ENCODE assay signal across 8 cellular contexts in the genomic region with DNA sequence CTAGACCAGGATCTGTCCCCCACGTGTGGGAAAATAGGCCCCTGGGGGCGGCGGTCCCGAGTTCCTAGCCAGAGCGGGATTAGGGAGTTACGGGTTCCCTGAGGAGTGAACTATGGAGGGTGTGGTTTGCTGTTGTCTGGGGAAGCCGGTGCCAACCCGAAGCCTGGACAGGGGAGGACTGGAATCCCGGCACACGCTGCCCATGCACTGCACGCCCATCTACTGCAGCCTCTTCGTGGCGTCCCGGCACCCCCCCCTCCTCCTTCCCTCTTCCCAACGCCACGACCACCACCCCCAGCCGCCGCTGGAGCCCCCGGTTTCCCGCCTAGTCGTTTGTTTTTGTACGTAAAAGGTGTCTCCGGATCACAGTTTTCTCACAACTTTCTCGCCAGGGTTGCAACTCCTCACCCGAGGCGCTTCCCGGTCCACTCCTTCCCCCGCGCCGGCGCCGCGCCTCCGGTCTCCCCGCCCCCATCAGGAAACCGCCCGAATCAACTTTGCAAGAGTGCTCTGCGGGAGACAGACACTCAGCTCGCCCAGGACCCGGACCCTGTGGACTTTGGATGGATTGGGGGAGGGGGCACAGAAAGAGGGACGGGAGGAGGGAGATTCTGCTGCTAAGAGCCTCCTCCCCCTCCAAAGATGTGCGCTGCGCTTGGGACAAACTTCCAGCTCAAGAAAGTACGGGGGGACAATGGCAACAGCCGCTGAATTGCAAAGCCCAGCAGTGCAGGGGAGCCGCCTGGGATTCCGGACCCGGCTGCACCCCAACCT. TPM values are rescaled to one million over a fixed set of nuclear protein-coding genes. Genes with fewer than 3 reads are reported as not detected.
DNase-seq lines count a peak whose midpoint lies in the region; ATAC-seq and TF ChIP-seq lines count a peak whose summit lies in the region.

No MANE protein-coding gene starts in this region.

- H3K4me1 Mint-ChIP-seq in T-cell = peaks cover 70 to 81% (median 73%) of the 10 kb centered on the region in 3 donors

- H3K4me1 ChIP-seq in heart left ventricle (peaks cover 10 to 85% (median 65%) of the 10 kb centered on the region in 12 donors), iPS-18a (ENCODE audit: control insufficient read depth, low read depth, low read length) (peaks cover 42% of the 10 kb centered on the region), suprapubic skin (peaks cover 95% of the 10 kb centered on the region), sigmoid colon (peaks cover 0 to 84% (median 77%) of the 10 kb centered on the region in 4 donors)

- peak overlapping the region; percentile 39 to 75 (median 53) for H3K4me3 Mint-ChIP-seq in T-cell

- H3K27ac ChIP-seq in heart left ventricle (no peak overlapping the region), iPS-18a (ENCODE audit: low read length) (no peak overlapping the region), suprapubic skin (no peak overlapping the region), sigmoid colon (no peak overlapping the region)

- intact Hi-C loops in heart left ventricle (cut with DNase I) = no loop called here
- intact Hi-C loops in Right ventricle myocardium superior (cut with DNase I) = no loop called here
- intact Hi-C loops in sigmoid colon (cut with DNase I) = no loop called here

- DNase-seq in heart left ventricle (no peak), Right ventricle myocardium superior (no peak), T-cell (peak in 1 of 34 experiments; percentile 18), suprapubic skin (ENCODE audit: low spot score in 2 of 2) (no peak), cortex of kidney (lab: John Stamatoyannopoulos, UW) (no peak), sigmoid colon (no peak)

- TF ChIP-seq CTCF in heart left ventricle (IDR thresholded peaks at IDR 0.05) = no peak
- no peak for TF ChIP-seq CTCF in suprapubic skin (IDR thresholded peaks at IDR 0.05)
- TF ChIP-seq CTCF in sigmoid colon (IDR thresholded peaks at IDR 0.05) = no peak

- POLR2A ChIA-PET in T-cell (lab: Charles Lee) = no interaction called here

- H3K27me3 ChIP-seq in heart left ventricle (peaks cover 92 to 100% (median 100%) of the 10 kb centered on the region in 9 donors), iPS-18a (ENCODE audit: control insufficient read depth, insufficient read depth, low read length) (peaks cover 100% of the 10 kb centered on the region), suprapubic skin (peaks cover 100% of the 10 kb centered on the region), sigmoid colon (peaks cover 98 to 100% (median 100%) of the 10 kb centered on the region in 3 donors)

- no peak for ATAC-seq in heart left ventricle
- no peak for ATAC-seq in Right ventricle myocardium superior (ENCODE audit: poor library complexity)
- no peak for ATAC-seq in T-cell (replicated peaks in 1 of 4)
- no peak for ATAC-seq in HG02870 (IDR thresholded peaks at IDR 0.05; ENCODE audit: unreplicated experiment)

- 1 to 2% (median 2%) methylated on average over 47 to 48 of the region's 48 CpGs for WGBS in heart left ventricle, 4 donors
- WGBS in suprapubic skin = 2% methylated on average over 42 of the region's 48 CpGs
- 1 to 3% methylated on average over 48 of the region's 48 CpGs for WGBS in sigmoid colon, 2 donors

- peaks cover 70 to 93% of the 10 kb centered on the region in 2 donors for H3K27me3 Mint-ChIP-seq in T-cell

- TF ChIP-seq POLR2A in heart left ventricle (IDR thresholded peaks at IDR 0.05) (no peak), suprapubic skin (IDR thresholded peaks at IDR 0.05) (no peak), sigmoid colon (IDR thresholded peaks at IDR 0.05) (no peak)

- CTCF ChIA-PET in T-cell (lab: Charles Lee) = no interaction called here

- no peak overlapping the region for H3K9ac ChIP-seq in iPS-18a (ENCODE audit: low read length)

- H3K4me3 ChIP-seq in heart left ventricle (peak overlapping the region in 10 of 12 donors; percentile 7 to 42 (median 23)), iPS-18a (ENCODE audit: low read length) (peak overlapping the region; percentile 64), suprapubic skin (peak overlapping the region; percentile 20), sigmoid colon (peak overlapping the region in 1 of 4 donors; percentile 10)

- H3K36me3 ChIP-seq in heart left ventricle (no peaks in the 10 kb centered on the region), iPS-18a (ENCODE audit: control insufficient read depth, low read depth, low read length) (no peaks in the 10 kb centered on the region), suprapubic skin (no peaks in the 10 kb centered on the region), sigmoid colon (no peaks in the 10 kb centered on the region)

- H3K9me3 ChIP-seq in heart left ventricle (no peaks in the 10 kb centered on the region), iPS-18a (ENCODE audit: control insufficient read depth, low read depth, low read length) (no peaks in the 10 kb centered on the region), suprapubic skin (no peaks in the 10 kb centered on the region), sigmoid colon (no peaks in the 10 kb centered on the region)

- TF ChIP-seq EP300 in suprapubic skin (IDR thresholded peaks at IDR 0.05) = no peak
- no peak for TF ChIP-seq EP300 in sigmoid colon (IDR thresholded peaks at IDR 0.05)

- H3K9me3 Mint-ChIP-seq in T-cell = no peaks in the 10 kb centered on the region

- no peaks in the 10 kb centered on the region for H3K36me3 Mint-ChIP-seq in T-cell

- no peak overlapping the region for H3K27ac Mint-ChIP-seq in T-cell

RNA-seq across cellular contexts. Expression of gene LHX1, which starts 1.4 kb away (rescaled TPM):
- total RNA-seq in heart left ventricle = not detected
- polyA plus RNA-seq in heart left ventricle = not detected
- not detected for total RNA-seq in Right ventricle myocardium superior
- total RNA-seq in T-cell = not detected
- not detected for total RNA-seq in suprapubic skin
- not detected for total RNA-seq in sigmoid colon
- polyA plus RNA-seq in sigmoid colon = not detected

RNA-seq across cellular contexts. Expression of gene AATF, which starts 12.9 kb away (rescaled TPM):
- total RNA-seq in heart left ventricle (10 to 100 TPM; 15.2 to 34.8 (median 28.9) TPM), Right ventricle myocardium superior (26.9 TPM), T-cell (10 to 100 TPM; 52.5 to 65.0 (median 59.7) TPM), suprapubic skin (10 to 100 TPM; 32.5 to 38.2 (median 36.0) TPM), sigmoid colon (10 to 100 TPM; 32.4 to 38.3 (median 34.6) TPM)
- polyA plus RNA-seq in heart left ventricle (10 to 100 TPM; 15.8 to 51.6 TPM), sigmoid colon (10 to 100 TPM; 27.6 to 38.1 (median 30.1) TPM)
